15 cellular contexts compared by ENCODE assay signal in genomic region chr11:45225277-45225676, GRCh38.
"Had no signal": no experiment of that assay in that cellular context is flagged by ENCODE, and none has a peak within 500 bp of the region (broad histone marks: within the 10 kb centered on the region; RNA-seq: fewer than 3 reads in every experiment).

No MANE protein-coding gene starts in this region.

- ATAC-seq: gastrocnemius medialis; naive thymus-derived CD8-positive, alpha-beta T cell; stimulated activated naive CD8-positive, alpha-beta T cell treated with anti-CD3 and anti-CD28 coated beads, Interleukin-15, Interleukin-2, amounts not matched to agents 100 U/mL and 50 U/mL, for 24 hours had no signal

- DNase-seq: activated CD4-positive, alpha-beta memory T cell treated with anti-CD3 and anti-CD28 coated beads for 36 hours; activated CD4-positive, alpha-beta T cell treated with anti-CD3 and anti-CD28 coated beads for 48 hours; activated naive CD4-positive, alpha-beta T cell treated with anti-CD3 and anti-CD28 coated beads, Interleukin-2, amount 10 ng/mL, durations not matched to agents 7 days and 5 days; activated T-cell treated with anti-CD3 and anti-CD28 coated beads, Interleukin-2, amount 50 U/mL, for 48 hours; amygdala; cortex of kidney; esophagus squamous epithelium; gastrocnemius medialis; head of caudate nucleus; hypothalamus; left ventricle myocardium inferior; naive thymus-derived CD8-positive, alpha-beta T cell; stimulated activated CD4-positive, alpha-beta T cell treated with anti-CD3 and anti-CD28 coated beads, Interleukin-12 subunit alpha, Interleukin-12 subunit beta, amount 100 ng/mL, for 4 hours; stimulated activated CD4-positive, alpha-beta T cell treated with anti-CD3 and anti-CD28 coated beads, Interleukin-4, amount 100 ng/mL, for 4 hours; stimulated activated naive CD8-positive, alpha-beta T cell treated with anti-CD3 and anti-CD28 coated beads, Interleukin-15, Interleukin-2, amounts not matched to agents 100 U/mL and 50 U/mL, for 24 hours had no signal
